30 cellular contexts compared by ENCODE assay signal in the genomic region with DNA sequence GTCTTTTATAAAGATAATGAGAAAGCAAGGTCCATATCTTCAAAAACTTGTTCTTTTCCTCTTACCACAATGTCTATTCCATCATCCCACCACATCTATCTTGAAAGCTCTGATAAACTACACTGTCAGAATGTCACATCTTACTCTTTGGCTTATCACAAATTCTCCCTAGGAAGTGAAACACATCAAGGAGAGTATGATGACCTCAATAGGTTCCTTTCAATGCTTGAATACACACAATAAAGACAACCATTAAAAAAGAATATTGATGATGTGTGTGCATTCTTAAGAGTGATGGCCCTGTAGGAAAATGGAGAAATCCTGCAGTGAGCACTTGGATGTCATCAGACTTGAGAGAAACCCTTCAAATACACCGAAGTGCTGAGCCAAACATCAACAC.
"Had no signal": no experiment of that assay in that cellular context is flagged by ENCODE, and none has a peak within 500 bp of the region (broad histone marks: within the 10 kb centered on the region; RNA-seq: fewer than 3 reads in every experiment).

No MANE protein-coding gene starts in this region.

- H3K4me1 ChIP-seq: adrenal gland, body of pancreas, breast epithelium had no signal

- H3K9me3 ChIP-seq: adrenal gland, body of pancreas, breast epithelium had no signal

- H3K36me3 ChIP-seq: adrenal gland, brain microvascular endothelial cell, breast epithelium had no signal

- H3K27ac ChIP-seq: adrenal gland, body of pancreas, brain microvascular endothelial cell, breast epithelium, VCaP had no signal

- ATAC-seq: activated CD4-positive, alpha-beta T cell treated with anti-CD3 and anti-CD28 coated beads for 36 hours; activated CD4-positive, CD25-positive, alpha-beta regulatory T cell treated with anti-CD3 and anti-CD28 coated beads, Interleukin-2, amount 50 U/mL, for 24 hours; activated CD8-positive, alpha-beta memory T cell treated with anti-CD3 and anti-CD28 coated beads, Interleukin-2, amount 10 ng/mL, durations not matched to agents 7 days and 5 days; activated CD8-positive, alpha-beta T cell treated with anti-CD3 and anti-CD28 coated beads, Interleukin-2, amount 10 ng/mL, durations not matched to agents 7 days and 5 days; body of pancreas; WTC11 had no signal

- DNase-seq: activated CD4-positive, alpha-beta memory T cell treated with anti-CD3 and anti-CD28 coated beads, Interleukin-2, amount 10 ng/mL, durations not matched to agents 7 days and 5 days; activated CD4-positive, alpha-beta T cell treated with anti-CD3 and anti-CD28 coated beads for 36 hours; activated CD4-positive, alpha-beta T cell treated with anti-CD3 and anti-CD28 coated beads for 48 hours; activated CD4-positive, alpha-beta T cell treated with anti-CD3 and anti-CD28 coated beads, Interleukin-2, amount 10 ng/mL, durations not matched to agents 7 days and 5 days; activated CD4-positive, alpha-beta T cell treated with anti-CD3 and anti-CD28 coated beads, Interleukin-2, amount 50 U/mL, for 48 hours; activated CD4-positive, CD25-positive, alpha-beta regulatory T cell; activated CD8-positive, alpha-beta memory T cell treated with anti-CD3 and anti-CD28 coated beads for 24 hours; activated CD8-positive, alpha-beta memory T cell treated with anti-CD3 and anti-CD28 coated beads, Interleukin-2, amount 10 ng/mL, durations not matched to agents 7 days and 5 days; activated CD8-positive, alpha-beta memory T cell treated with anti-CD3 and anti-CD28 coated beads, Interleukin-2, amount 50 U/mL, for 48 hours; activated CD8-positive, alpha-beta T cell treated with anti-CD3 and anti-CD28 coated beads, Interleukin-2, amount 10 ng/mL, durations not matched to agents 7 days and 5 days; activated effector memory CD4-positive, alpha-beta T cell treated with Interleukin-2 at 50 U/mL for 16 hours; activated gamma-delta T cell; activated naive CD4-positive, alpha-beta T cell treated with anti-CD3 and anti-CD28 coated beads, Interleukin-2, amount 10 ng/mL, durations not matched to agents 7 days and 5 days; activated naive CD4-positive, alpha-beta T cell treated with Interleukin-2 at 50 U/mL for 16 hours; activated naive CD8-positive, alpha-beta T cell treated with anti-CD3 and anti-CD28 coated beads, Interleukin-2, amount 10 ng/mL, durations not matched to agents 7 days and 5 days; activated T-cell treated with anti-CD3 and anti-CD28 coated beads, Interleukin-2, amount 50 U/mL, for 24 hours; activated T-cell treated with anti-CD3 and anti-CD28 coated beads, Interleukin-2, amount 50 U/mL, for 48 hours; adrenal gland; amniotic stem cell; aorta; body of pancreas; brain microvascular endothelial cell; central memory CD4-positive, alpha-beta T cell; T-helper 1 cell; T-helper 2 cell; T-helper 9 cell had no signal

- H3K4me3 ChIP-seq: adrenal gland, body of pancreas, breast epithelium had no signal

- H3K27me3 ChIP-seq: adrenal gland, body of pancreas, brain microvascular endothelial cell had no signal
